In genomic region chr22:35510481-35510934, GRCh38 we compare ENCODE assay signal across 1 cellular context.
A peak's percentile ranks its signal among the peaks of the same experiment; 100 is the strongest.
TF ChIP-seq lines count a peak whose summit lies in the region.

No MANE protein-coding gene starts in this region.

TF ChIP-seq in IMR-90, 13 proteins besides CTCF, POLR2A, EP300 and RAD21:
- 0 out of 2 replicates have a peak, but pooled peaks have one; percentile 10 for TF ChIP-seq MAFK (IDR thresholded peaks at IDR 0.05; ENCODE audit: low read depth, low read length)
- peak; percentile 88 for TF ChIP-seq CEBPB (IDR thresholded peaks at IDR 0.05; ENCODE audit: low read depth, low read length)
- TF ChIP-seq MAZ (IDR thresholded peaks at IDR 0.05; ENCODE audit: borderline replicate concordance, low read depth, low read length): no peak
- TF ChIP-seq ELK1 (IDR thresholded peaks at IDR 0.05; ENCODE audit: borderline replicate concordance, low read depth, low read length): no peak
- no peak for TF ChIP-seq RCOR1 (IDR thresholded peaks at IDR 0.05; ENCODE audit: insufficient replicate concordance, low read length)
- TF ChIP-seq MXI1 (IDR thresholded peaks at IDR 0.05; ENCODE audit: borderline replicate concordance, low read depth, low read length): no peak
- peak; percentile 56; the same call in 1 of the 2 replicates for TF ChIP-seq FOS (IDR thresholded peaks at IDR 0.05; ENCODE audit: low read depth, low read length)
- peak; percentile 64; the same call in 1 of the 2 replicates for TF ChIP-seq USF2 (IDR thresholded peaks at IDR 0.05; ENCODE audit: low read depth, low read length)
- no peak for TF ChIP-seq BHLHE40 (IDR thresholded peaks at IDR 0.05; ENCODE audit: low read depth, low read length)
- TF ChIP-seq CHD1 (IDR thresholded peaks at IDR 0.05; ENCODE audit: low read depth, low read length): no peak
- TF ChIP-seq NFE2L2 (IDR thresholded peaks at IDR 0.05; ENCODE audit: low read depth, low read length): no peak
- TF ChIP-seq RFX5 (IDR thresholded peaks at IDR 0.05; ENCODE audit: low read depth, low read length): no peak
- no peak for TF ChIP-seq SMC3 (IDR thresholded peaks at IDR 0.05; ENCODE audit: low read depth, low read length)
TF ChIP-seq in IMR-90: peak in this region for 4.
